Comparison of ENCODE assay signal across 22 cellular contexts in genomic region chr16:58472266-58472665, GRCh38. TPM values are rescaled to one million over a fixed set of nuclear protein-coding genes. Genes with fewer than 3 reads are reported as not detected.
"Had no signal": no experiment of that assay in that cellular context is flagged by ENCODE, and none has a peak within 500 bp of the region (broad histone marks: within the 10 kb centered on the region; RNA-seq: fewer than 3 reads in every experiment).

No MANE protein-coding gene starts in this region.

- H3K27ac ChIP-seq: cardiac muscle cell, coronary artery, skin epidermis, stomach, tibial artery had no signal

- H3K9me3 ChIP-seq: stomach, tibial artery had no signal

- H3K27me3 ChIP-seq: cardiac muscle cell had no signal

- H3K4me1 Mint-ChIP-seq: brain; stimulated activated effector memory CD8-positive, alpha-beta T cell treated with anti-CD3 and anti-CD28 coated beads, Interleukin-12 subunit alpha, Interleukin-12 subunit beta, amount 100 ng/mL, for 72 hours had no signal

- H3K9me3 Mint-ChIP-seq: activated B cell treated with CpG ODN at 0.5 μM for 24 hours; activated naive CD4-positive, alpha-beta T cell treated with anti-CD3 and anti-CD28 coated beads, Interleukin-2, amount 50 U/mL, for 72 hours; activated T-cell treated with anti-CD3 and anti-CD28 coated beads, Interleukin-2, amount 50 U/mL, for 72 hours; naive thymus-derived CD8-positive, alpha-beta T cell; stimulated activated effector memory CD8-positive, alpha-beta T cell treated with anti-CD3 and anti-CD28 coated beads, Interleukin-12 subunit alpha, Interleukin-12 subunit beta, amount 100 ng/mL, for 72 hours; T-helper 2 cell treated with Interferon-gamma antibody and Interleukin-4, amounts not matched to agents 5 μg/mL and 100 μg/mL, for 36 hours had no signal

- H3K4me3 Mint-ChIP-seq: activated B cell treated with CpG ODN at 0.5 μM for 24 hours; activated CD8-positive, alpha-beta T cell treated with anti-CD3 and anti-CD28 coated beads, Interleukin-2, amount 10 ng/mL, durations not matched to agents 7 days and 5 days; activated T-cell treated with anti-CD3 and anti-CD28 coated beads, Interleukin-2, amount 50 U/mL, for 72 hours; brain; naive thymus-derived CD8-positive, alpha-beta T cell; stimulated activated effector memory CD8-positive, alpha-beta T cell treated with anti-CD3 and anti-CD28 coated beads, Interleukin-12 subunit alpha, Interleukin-12 subunit beta, amount 100 ng/mL, for 72 hours; T-helper 2 cell treated with Interferon-gamma antibody and Interleukin-4, amounts not matched to agents 5 μg/mL and 100 μg/mL, for 36 hours had no signal

- H3K27ac Mint-ChIP-seq: activated B cell treated with CpG ODN at 0.5 μM for 24 hours; activated CD8-positive, alpha-beta T cell treated with anti-CD3 and anti-CD28 coated beads, Interleukin-2, amount 10 ng/mL, durations not matched to agents 7 days and 5 days; activated T-cell treated with anti-CD3 and anti-CD28 coated beads, Interleukin-2, amount 50 U/mL, for 72 hours; brain; stimulated activated effector memory CD8-positive, alpha-beta T cell treated with anti-CD3 and anti-CD28 coated beads, Interleukin-12 subunit alpha, Interleukin-12 subunit beta, amount 100 ng/mL, for 72 hours; T-helper 2 cell treated with Interferon-gamma antibody and Interleukin-4, amounts not matched to agents 5 μg/mL and 100 μg/mL, for 36 hours had no signal

- ATAC-seq: activated CD8-positive, alpha-beta T cell treated with anti-CD3 and anti-CD28 coated beads, Interleukin-2, amount 10 ng/mL, durations not matched to agents 7 days and 5 days; activated naive CD4-positive, alpha-beta T cell treated with anti-CD3 and anti-CD28 coated beads, Interleukin-2, amount 50 U/mL, for 72 hours; activated T-cell treated with anti-CD3 and anti-CD28 coated beads, Interleukin-2, amount 50 U/mL, for 72 hours; naive thymus-derived CD8-positive, alpha-beta T cell; sciatic nerve had no signal

- H3K4me1 ChIP-seq: stomach, tibial artery had no signal

- H3K36me3 Mint-ChIP-seq: activated naive CD4-positive, alpha-beta T cell treated with anti-CD3 and anti-CD28 coated beads, Interleukin-2, amount 50 U/mL, for 72 hours; brain; stimulated activated effector memory CD8-positive, alpha-beta T cell treated with anti-CD3 and anti-CD28 coated beads, Interleukin-12 subunit alpha, Interleukin-12 subunit beta, amount 100 ng/mL, for 72 hours had no signal

- H3K36me3 ChIP-seq: cardiac muscle cell, stomach, tibial artery had no signal

- H3K4me3 ChIP-seq: cardiac muscle cell, coronary artery, dorsolateral prefrontal cortex, skin epidermis, stomach, tibial artery had no signal

- DNase-seq: activated B cell treated with CpG ODN at 0.5 μM for 24 hours; activated CD8-positive, alpha-beta T cell treated with anti-CD3 and anti-CD28 coated beads, Interleukin-2, amount 10 ng/mL, durations not matched to agents 7 days and 5 days; activated naive CD4-positive, alpha-beta T cell; activated T-cell treated with anti-CD3 and anti-CD28 coated beads for 4 hours; activated T-cell treated with anti-CD3 and anti-CD28 coated beads, Interleukin-2, amount 50 U/mL, for 72 hours; dorsolateral prefrontal cortex; effector memory CD4-positive, alpha-beta T cell; head of caudate nucleus; mesenchymal stem cell; naive thymus-derived CD8-positive, alpha-beta T cell; stimulated activated CD4-positive, alpha-beta T cell treated with anti-CD3 and anti-CD28 coated beads, Interleukin-4, amount 100 ng/mL, for 24 hours; stomach; T-helper 1 cell; tibial artery had no signal

RNA-seq across cellular contexts. Expression of gene NDRG4, which starts 27.7 kb away (rescaled TPM):
- total RNA-seq: activated CD8-positive, alpha-beta T cell treated with anti-CD3 and anti-CD28 coated beads, Interleukin-2, amount 10 ng/mL, durations not matched to agents 7 days and 5 days had no signal
